In the genomic region with DNA sequence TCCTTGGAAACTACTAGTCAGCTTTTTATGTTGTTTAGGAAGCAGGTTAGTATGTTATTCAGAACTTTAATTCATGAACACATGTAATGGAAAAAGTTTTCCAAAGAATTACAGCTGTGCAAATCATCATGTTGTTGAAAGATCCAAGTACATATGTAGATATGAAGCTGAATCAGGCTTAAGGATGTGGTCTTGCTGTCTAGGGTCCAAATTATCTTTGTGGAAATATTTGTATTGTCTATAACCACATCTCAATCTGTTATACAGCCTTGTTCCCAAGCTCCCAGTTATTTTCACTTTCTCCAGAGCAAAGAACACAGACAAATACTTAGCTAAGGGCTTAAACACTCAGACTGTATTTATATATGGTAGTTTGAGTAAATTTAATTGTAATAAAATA, we compare ENCODE assay signal across 24 cellular contexts.
"Had no signal": no experiment of that assay in that cellular context is flagged by ENCODE, and none has a peak within 500 bp of the region (broad histone marks: within the 10 kb centered on the region; RNA-seq: fewer than 3 reads in every experiment).

No MANE protein-coding gene starts in this region.

- H3K27me3 Mint-ChIP-seq: dendritic cell treated with granulocyte-macrophage colony-stimulating factor and Interleukin-4, amounts not matched to agents 40 ng/mL and 50 ng/mL, for 4 days; stimulated activated naive B cell treated with anti-CD40 and anti-IgM and Interleukin-4, amounts not matched to agents 10 μg/mL and 1 μg/mL and 100 μg/mL, for 72 hours had no signal

- H3K4me3 Mint-ChIP-seq: dendritic cell treated with granulocyte-macrophage colony-stimulating factor and Interleukin-4, amounts not matched to agents 40 ng/mL and 50 ng/mL, for 4 days; effector memory CD8-positive, alpha-beta T cell; natural killer cell; neural crest cell; stimulated activated naive B cell treated with anti-CD40 and anti-IgM and Interleukin-4, amounts not matched to agents 10 μg/mL and 1 μg/mL and 100 μg/mL, for 72 hours; stimulated activated naive CD8-positive, alpha-beta T cell treated with anti-CD3 and anti-CD28 coated beads, Interleukin-15, amount 100 ng/mL, for 72 hours had no signal

- H3K9me3 Mint-ChIP-seq: stimulated activated naive CD8-positive, alpha-beta T cell treated with anti-CD3 and anti-CD28 coated beads, Interleukin-15, amount 100 ng/mL, for 72 hours had no signal

- H3K27ac Mint-ChIP-seq: dendritic cell treated with granulocyte-macrophage colony-stimulating factor and Interleukin-4, amounts not matched to agents 40 ng/mL and 50 ng/mL, for 4 days; effector memory CD8-positive, alpha-beta T cell; natural killer cell; stimulated activated naive B cell treated with anti-CD40 and anti-IgM and Interleukin-4, amounts not matched to agents 10 μg/mL and 1 μg/mL and 100 μg/mL, for 72 hours; stimulated activated naive CD8-positive, alpha-beta T cell treated with anti-CD3 and anti-CD28 coated beads, Interleukin-15, amount 100 ng/mL, for 72 hours had no signal

- H3K36me3 Mint-ChIP-seq: natural killer cell; stimulated activated naive B cell treated with anti-CD40 and anti-IgM and Interleukin-4, amounts not matched to agents 10 μg/mL and 1 μg/mL and 100 μg/mL, for 72 hours had no signal

- H3K27me3 ChIP-seq: esophagus squamous epithelium, gastrocnemius medialis, heart right ventricle, ovary, right atrium auricular region, sigmoid colon, testis, tibial nerve, upper lobe of right lung, vagina had no signal

- H3K27ac ChIP-seq: gastrocnemius medialis, heart right ventricle, ovary, right atrium auricular region, sigmoid colon, testis, tibial nerve, upper lobe of right lung, vagina had no signal

- H3K36me3 ChIP-seq: ovary, sigmoid colon, tibial nerve, vagina had no signal

- H3K4me1 ChIP-seq: esophagus squamous epithelium, gastrocnemius medialis, right atrium auricular region, upper lobe of right lung, vagina had no signal

- ATAC-seq: effector memory CD8-positive, alpha-beta T cell; gastrocnemius medialis; heart right ventricle; mucosa of descending colon; natural killer cell; stimulated activated naive B cell treated with anti-CD40 and anti-IgM and Interleukin-4, amounts not matched to agents 10 μg/mL and 1 μg/mL and 100 μg/mL, for 72 hours; stimulated activated naive CD8-positive, alpha-beta T cell treated with anti-CD3 and anti-CD28 coated beads, Interleukin-15, amount 100 ng/mL, for 72 hours; upper lobe of right lung had no signal

- FAIRE-seq: islet of Langerhans had no signal

- DNase-seq: effector memory CD8-positive, alpha-beta T cell; esophagus squamous epithelium; gastrocnemius medialis; heart right ventricle; hypothalamus; kidney glomerular epithelial cell; mammary epithelial cell; mucosa of descending colon; natural killer cell; ovary; sigmoid colon; stimulated activated CD4-positive, alpha-beta T cell treated with anti-CD3 and anti-CD28 coated beads, Interleukin-2, amount 100 ng/mL, for 24 hours; stimulated activated CD4-positive, alpha-beta T cell treated with anti-CD3 and anti-CD28 coated beads, Interleukin-4, amount 100 ng/mL, for 4 hours; stimulated activated naive B cell treated with anti-CD40 and anti-IgM and Interleukin-4, amounts not matched to agents 10 μg/mL and 1 μg/mL and 100 μg/mL, for 72 hours; stimulated activated naive CD8-positive, alpha-beta T cell treated with anti-CD3 and anti-CD28 coated beads, Interleukin-15, amount 100 ng/mL, for 72 hours; testis; upper lobe of right lung had no signal

- H3K4me3 ChIP-seq: esophagus squamous epithelium, gastrocnemius medialis, heart right ventricle, mucosa of descending colon, ovary, right atrium auricular region, sigmoid colon, skin epidermis, testis, tibial nerve, upper lobe of right lung, vagina had no signal

- H3K9me3 ChIP-seq: esophagus squamous epithelium, gastrocnemius medialis, mucosa of descending colon, ovary, right atrium auricular region, sigmoid colon, testis, tibial nerve, upper lobe of right lung, vagina had no signal

- H3K4me1 Mint-ChIP-seq: natural killer cell; stimulated activated naive B cell treated with anti-CD40 and anti-IgM and Interleukin-4, amounts not matched to agents 10 μg/mL and 1 μg/mL and 100 μg/mL, for 72 hours; stimulated activated naive CD8-positive, alpha-beta T cell treated with anti-CD3 and anti-CD28 coated beads, Interleukin-15, amount 100 ng/mL, for 72 hours had no signal
